1 cellular context compared by ENCODE assay signal in the genomic region with DNA sequence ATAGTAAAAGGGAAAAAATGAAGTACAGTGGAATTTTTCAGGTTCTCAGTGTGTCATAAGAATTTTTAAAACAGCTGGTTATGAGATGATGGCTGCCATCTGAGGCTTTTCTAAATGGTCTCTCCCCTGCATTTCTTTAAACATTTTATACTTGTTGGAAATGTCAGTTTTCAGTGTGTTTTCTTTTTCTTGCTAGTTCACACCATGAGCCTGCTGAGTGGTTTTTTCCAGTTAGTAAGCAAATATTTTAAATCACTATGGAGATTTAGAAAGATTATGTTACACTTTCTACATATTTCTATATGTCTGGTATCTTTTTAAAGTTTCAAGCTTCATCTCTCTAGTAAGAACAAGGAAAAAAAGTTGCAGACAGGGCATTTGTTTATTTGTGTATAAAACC.
TF ChIP-seq lines count a peak whose summit lies in the region.

No MANE protein-coding gene starts in this region.

TF ChIP-seq in SK-N-SH, 30 proteins besides CTCF, POLR2A, EP300 and RAD21 (continued from another document):
- TF ChIP-seq, protein P1, sequence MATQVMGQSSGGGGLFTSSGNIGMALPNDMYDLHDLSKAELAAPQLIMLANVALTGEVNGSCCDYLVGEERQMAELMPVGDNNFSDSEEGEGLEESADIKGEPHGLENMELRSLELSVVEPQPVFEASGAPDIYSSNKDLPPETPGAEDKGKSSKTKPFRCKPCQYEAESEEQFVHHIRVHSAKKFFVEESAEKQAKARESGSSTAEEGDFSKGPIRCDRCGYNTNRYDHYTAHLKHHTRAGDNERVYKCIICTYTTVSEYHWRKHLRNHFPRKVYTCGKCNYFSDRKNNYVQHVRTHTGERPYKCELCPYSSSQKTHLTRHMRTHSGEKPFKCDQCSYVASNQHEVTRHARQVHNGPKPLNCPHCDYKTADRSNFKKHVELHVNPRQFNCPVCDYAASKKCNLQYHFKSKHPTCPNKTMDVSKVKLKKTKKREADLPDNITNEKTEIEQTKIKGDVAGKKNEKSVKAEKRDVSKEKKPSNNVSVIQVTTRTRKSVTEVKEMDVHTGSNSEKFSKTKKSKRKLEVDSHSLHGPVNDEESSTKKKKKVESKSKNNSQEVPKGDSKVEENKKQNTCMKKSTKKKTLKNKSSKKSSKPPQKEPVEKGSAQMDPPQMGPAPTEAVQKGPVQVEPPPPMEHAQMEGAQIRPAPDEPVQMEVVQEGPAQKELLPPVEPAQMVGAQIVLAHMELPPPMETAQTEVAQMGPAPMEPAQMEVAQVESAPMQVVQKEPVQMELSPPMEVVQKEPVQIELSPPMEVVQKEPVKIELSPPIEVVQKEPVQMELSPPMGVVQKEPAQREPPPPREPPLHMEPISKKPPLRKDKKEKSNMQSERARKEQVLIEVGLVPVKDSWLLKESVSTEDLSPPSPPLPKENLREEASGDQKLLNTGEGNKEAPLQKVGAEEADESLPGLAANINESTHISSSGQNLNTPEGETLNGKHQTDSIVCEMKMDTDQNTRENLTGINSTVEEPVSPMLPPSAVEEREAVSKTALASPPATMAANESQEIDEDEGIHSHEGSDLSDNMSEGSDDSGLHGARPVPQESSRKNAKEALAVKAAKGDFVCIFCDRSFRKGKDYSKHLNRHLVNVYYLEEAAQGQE (IDR thresholded peaks at IDR 0.05; ENCODE audit: low read depth, low read length), result no peak
TF ChIP-seq in SK-N-SH: peak in this region for 0.
